ENCODE assay signal across 18 cellular contexts in genomic region chr1:30683699-30684098, GRCh38. TPM values are rescaled to one million over a fixed set of nuclear protein-coding genes. Genes with fewer than 3 reads are reported as not detected.
DNase-seq lines count a peak whose midpoint lies in the region; ATAC-seq, FAIRE-seq and TF ChIP-seq lines count a peak whose summit lies in the region.
"Had no signal": no experiment of that assay in that cellular context is flagged by ENCODE, and none has a peak within 500 bp of the region (broad histone marks: within the 10 kb centered on the region; RNA-seq: fewer than 3 reads in every experiment).

No MANE protein-coding gene starts in this region.

- peaks cover 61% of the 10 kb centered on the region for H3K27me3 Mint-ChIP-seq in activated naive CD8-positive, alpha-beta T cell treated with anti-CD3 and anti-CD28 coated beads, Interleukin-2, amount 10 ng/mL, durations not matched to agents 7 days and 5 days
- peaks cover 56% of the 10 kb centered on the region for H3K27me3 Mint-ChIP-seq in activated naive CD8-positive, alpha-beta T cell treated with anti-CD3 and anti-CD28 coated beads, Interleukin-2, amount 50 U/mL, for 24 hours

- POLR2A ChIA-PET in activated naive CD8-positive, alpha-beta T cell treated with anti-CD3 and anti-CD28 coated beads, Interleukin-2, amount 10 ng/mL, durations not matched to agents 7 days and 5 days (lab: Charles Lee): no interaction called here
- POLR2A ChIA-PET in H1 (lab: Charles Lee; ENCODE audit: partially characterized antibody): no interaction called here

- no peak overlapping the region for H3K4me3 Mint-ChIP-seq in activated naive CD8-positive, alpha-beta T cell treated with anti-CD3 and anti-CD28 coated beads, Interleukin-2, amount 10 ng/mL, durations not matched to agents 7 days and 5 days
- H3K4me3 Mint-ChIP-seq in activated naive CD8-positive, alpha-beta T cell treated with anti-CD3 and anti-CD28 coated beads, Interleukin-2, amount 50 U/mL, for 24 hours: no peak overlapping the region

- peaks cover 0 to 11% (median 7%) of the 10 kb centered on the region in 4 experiments; a peak in 6 of 7 replicates for H3K4me1 ChIP-seq in H1 (replicated peaks in 1 of 4; ENCODE audit: control insufficient read depth in 3 of 4, insufficient read depth in 4 of 4, low read length in 3 of 4)
- H3K4me1 ChIP-seq in sigmoid colon: peaks cover 0 to 38% (median 30%) of the 10 kb centered on the region in 4 donors
- H3K4me1 ChIP-seq: HAP-1 had no signal

- no peak for TF ChIP-seq CTCF in H1 (IDR thresholded peaks at IDR 0.05; ENCODE audit: control extremely low read depth in 1 of 3, insufficient read depth in 1 of 3, low read depth in 1 of 3, low read length in 3 of 3)
- TF ChIP-seq CTCF in sigmoid colon (IDR thresholded peaks at IDR 0.05): no peak

- H2BK5ac ChIP-seq in H1 (ENCODE audit: low read depth, low read length): no peak overlapping the region

- peak; percentile 15 for DNase-seq in activated naive CD8-positive, alpha-beta T cell treated with anti-CD3 and anti-CD28 coated beads, Interleukin-2, amount 10 ng/mL, durations not matched to agents 7 days and 5 days
- no peak for DNase-seq in activated naive CD8-positive, alpha-beta T cell treated with anti-CD3 and anti-CD28 coated beads, Interleukin-2, amount 50 U/mL, for 24 hours
- DNase-seq in H1 (ENCODE audit: low read depth in 1 of 2, low spot score in 2 of 2) (no peak), sigmoid colon (peak; percentile 29)
- DNase-seq in stimulated activated CD4-positive, alpha-beta T cell treated with anti-CD3 and anti-CD28 coated beads, Interleukin-2, amount 100 ng/mL, for 48 hours: no peak
- DNase-seq: 8988T; Calu3; CD4-positive, alpha-beta memory T cell; DMS79 treated with DMSO at 0.1 percent for 48 hours; GF-D8 had no signal

- TF ChIP-seq RAD21 in H1 (IDR thresholded peaks at IDR 0.05 in 1 of 2, conservative IDR thresholded peaks at IDR 0.05 in 1 of 2; ENCODE audit: low read depth in 2 of 2, low read length in 2 of 2): no peak

- no peak overlapping the region for H2BK20ac ChIP-seq in H1 (ENCODE audit: low read length)

- H3K27me3 ChIP-seq in H1 (replicated peaks in 1 of 4; ENCODE audit: control insufficient read depth in 3 of 4, extremely low read depth in 1 of 4, insufficient read depth in 3 of 4, low read length in 3 of 4): peaks cover 0 to 4% (median 3%) of the 10 kb centered on the region in 4 experiments; a peak in 3 of 7 replicates
- H3K27me3 ChIP-seq in sigmoid colon: peaks cover 13 to 32% (median 24%) of the 10 kb centered on the region in 3 donors

- ATAC-seq in activated naive CD8-positive, alpha-beta T cell treated with anti-CD3 and anti-CD28 coated beads, Interleukin-2, amount 10 ng/mL, durations not matched to agents 7 days and 5 days (ENCODE audit: low read depth): no peak
- no peak for ATAC-seq in activated naive CD8-positive, alpha-beta T cell treated with anti-CD3 and anti-CD28 coated beads, Interleukin-2, amount 50 U/mL, for 24 hours
- ATAC-seq in GM21619 (IDR thresholded peaks at IDR 0.05; ENCODE audit: unreplicated experiment): no peak
- no peak for ATAC-seq in HG03095 (IDR thresholded peaks at IDR 0.05; ENCODE audit: unreplicated experiment)

- no peak overlapping the region for H4K5ac ChIP-seq in H1 (ENCODE audit: insufficient read length, low read depth, low read length)

- intact Hi-C loops in sigmoid colon (cut with DNase I): no loop called here

- H2BK15ac ChIP-seq in H1 (ENCODE audit: low read length): peak overlapping the region; percentile 81; the same call in 1 of the 2 replicates

- no peak overlapping the region for H4K8ac ChIP-seq in H1 (ENCODE audit: extremely low read depth, insufficient read depth, low read length)

- H3K9me3 ChIP-seq in H1 (ENCODE audit: insufficient read depth in 2 of 2, low read depth in 1 of 2, low read length in 1 of 2): peaks cover 11 to 14% of the 10 kb centered on the region in 2 experiments; a peak in 3 of 4 replicates
- no peaks in the 10 kb centered on the region for H3K9me3 ChIP-seq in sigmoid colon
- H3K9me3 ChIP-seq: HAP-1 had no signal

- no peaks in the 10 kb centered on the region for H3K79me1 ChIP-seq in H1 (ENCODE audit: low read depth, low read length)

- peaks cover under 1% of the 10 kb centered on the region for H3K9me3 Mint-ChIP-seq in activated naive CD8-positive, alpha-beta T cell treated with anti-CD3 and anti-CD28 coated beads, Interleukin-2, amount 10 ng/mL, durations not matched to agents 7 days and 5 days
- no peaks in the 10 kb centered on the region for H3K9me3 Mint-ChIP-seq in activated naive CD8-positive, alpha-beta T cell treated with anti-CD3 and anti-CD28 coated beads, Interleukin-2, amount 50 U/mL, for 24 hours
- H3K9me3 Mint-ChIP-seq: CD4-positive, alpha-beta memory T cell had no signal

- H3K18ac ChIP-seq in H1 (ENCODE audit: extremely low read depth, low read length): no peak overlapping the region

- no peak overlapping the region for H3K9ac ChIP-seq in H1 (replicated peaks in 1 of 4; ENCODE audit: extremely low read depth in 1 of 4, low read depth in 3 of 4, low read length in 3 of 4)
- H3K9ac ChIP-seq: BLaER1 had no signal

- peaks cover 4% of the 10 kb centered on the region; the same call in 1 of the 2 replicates for H3K23me2 ChIP-seq in H1 (ENCODE audit: low read depth, low read length)

- no peak for TF ChIP-seq EP300 in H1 (IDR thresholded peaks at IDR 0.05; ENCODE audit: borderline replicate concordance in 1 of 2, low read depth in 2 of 2, low read length in 2 of 2)
- TF ChIP-seq EP300 in sigmoid colon (IDR thresholded peaks at IDR 0.05): no peak

- no peaks in the 10 kb centered on the region for H3K79me2 ChIP-seq in H1 (ENCODE audit: control insufficient read depth in 1 of 2, insufficient read depth in 2 of 2, low read length in 2 of 2)

- TF ChIP-seq POLR2A in H1 (IDR thresholded peaks at IDR 0.05; ENCODE audit: control extremely low read depth in 1 of 2, low read depth in 2 of 2, low read length in 2 of 2): no peak
- no peak for TF ChIP-seq POLR2A in sigmoid colon (IDR thresholded peaks at IDR 0.05)

- no peak overlapping the region for H3K4ac ChIP-seq in H1 (replicated peaks; ENCODE audit: insufficient read length, low read depth, low read length)

- no peak for FAIRE-seq in H1 (lab: Jason Lieb, UNC)

- H4K91ac ChIP-seq in H1 (replicated peaks; ENCODE audit: insufficient read length, low read length): no peak overlapping the region

- CTCF ChIA-PET in H1 (lab: Charles Lee; ENCODE audit: partially characterized antibody): interaction anchor here (1.0 to 1.8 kb wide), 6 partner anchors 13 to 1289 kb away, joined by 3 to 6 read pairs (median 3); no protein-coding TSS in a partner anchor

- no peak overlapping the region for H3K27ac ChIP-seq in H1 (ENCODE audit: low read depth, low read length)
- H3K27ac ChIP-seq in sigmoid colon: no peak overlapping the region
- H3K27ac ChIP-seq: BLaER1, HL-60 had no signal

- H3K56ac ChIP-seq in H1 (replicated peaks; ENCODE audit: insufficient read length, low read depth, low read length): no peak overlapping the region

- H3K4me2 ChIP-seq in H1 (ENCODE audit: insufficient read depth in 1 of 2, low read depth in 2 of 2, low read length in 2 of 2): no peak overlapping the region
- H3K4me2 ChIP-seq: BLaER1 had no signal

- no peak overlapping the region for H3K23ac ChIP-seq in H1 (ENCODE audit: insufficient read length)

- no peaks in the 10 kb centered on the region for H3K36me3 ChIP-seq in H1 (ENCODE audit: control insufficient read depth in 2 of 4, insufficient read depth in 4 of 4, low read length in 3 of 4)
- H3K36me3 ChIP-seq in sigmoid colon: no peaks in the 10 kb centered on the region
- H3K36me3 ChIP-seq: BLaER1, HAP-1 had no signal

- H3K4me3 ChIP-seq in H1 (ENCODE audit: extremely low read depth in 1 of 4, insufficient read depth in 2 of 4, low read depth in 3 of 4, low read length in 4 of 4) (no peak overlapping the region), sigmoid colon (no peak overlapping the region)
- H3K4me3 ChIP-seq: BLaER1, HAP-1 had no signal

- H2AFZ ChIP-seq in H1 (ENCODE audit: low read length): no peak overlapping the region

- 81% methylated on average over 5 of the region's 5 CpGs; no CpG with 5 or more reads in 1 of the 2 experiments for WGBS in H1 (ENCODE audit: extremely low coverage in 1 of 2, insufficient coverage in 1 of 2, insufficient read length in 1 of 2, insufficient replicate concordance in 2 of 2, low coverage in 1 of 2, low lambda C conversion rate in 2 of 2, missing lambda C conversion rate in 1 of 2), 2 experiments
- 78 to 86% methylated on average over 5 of the region's 5 CpGs for WGBS in sigmoid colon, 2 donors

- no peaks in the 10 kb centered on the region for H4K20me1 ChIP-seq in H1 (replicated peaks in 1 of 2; ENCODE audit: control insufficient read depth in 1 of 2, insufficient read depth in 2 of 2, low read length in 2 of 2)
- H4K20me1 ChIP-seq: BLaER1 had no signal

- H3K14ac ChIP-seq in H1 (ENCODE audit: insufficient read length): no peak overlapping the region

- H2AK5ac ChIP-seq in H1 (ENCODE audit: low read depth, low read length): no peak overlapping the region

- H3K36me3 Mint-ChIP-seq in activated naive CD8-positive, alpha-beta T cell treated with anti-CD3 and anti-CD28 coated beads, Interleukin-2, amount 10 ng/mL, durations not matched to agents 7 days and 5 days: no peaks in the 10 kb centered on the region
- no peaks in the 10 kb centered on the region for H3K36me3 Mint-ChIP-seq in activated naive CD8-positive, alpha-beta T cell treated with anti-CD3 and anti-CD28 coated beads, Interleukin-2, amount 50 U/mL, for 24 hours (ENCODE audit: low read depth)
- H3K36me3 Mint-ChIP-seq: CD4-positive, alpha-beta memory T cell had no signal

- H2BK12ac ChIP-seq in H1 (ENCODE audit: low read depth, low read length): 0 out of 2 replicates have a peak overlapping the region, but pooled peaks have one; percentile 23

- no peak overlapping the region for H2BK120ac ChIP-seq in H1 (replicated peaks; ENCODE audit: low read depth, low read length)

- peaks cover 2% of the 10 kb centered on the region for H3K4me1 Mint-ChIP-seq in activated naive CD8-positive, alpha-beta T cell treated with anti-CD3 and anti-CD28 coated beads, Interleukin-2, amount 10 ng/mL, durations not matched to agents 7 days and 5 days
- peaks cover 9% of the 10 kb centered on the region for H3K4me1 Mint-ChIP-seq in activated naive CD8-positive, alpha-beta T cell treated with anti-CD3 and anti-CD28 coated beads, Interleukin-2, amount 50 U/mL, for 24 hours

- no peak overlapping the region for H3K27ac Mint-ChIP-seq in activated naive CD8-positive, alpha-beta T cell treated with anti-CD3 and anti-CD28 coated beads, Interleukin-2, amount 10 ng/mL, durations not matched to agents 7 days and 5 days
- H3K27ac Mint-ChIP-seq in activated naive CD8-positive, alpha-beta T cell treated with anti-CD3 and anti-CD28 coated beads, Interleukin-2, amount 50 U/mL, for 24 hours: no peak overlapping the region
- H3K27ac Mint-ChIP-seq: CD14-positive monocyte; CD4-positive, alpha-beta memory T cell had no signal

RNA-seq across cellular contexts. Expression of gene MATN1, which starts 39.7 kb away (rescaled TPM):
- under 1 TPM in 1 of 2 experiments, not detected in 1; 0.26 TPM for total RNA-seq in activated naive CD8-positive, alpha-beta T cell treated with anti-CD3 and anti-CD28 coated beads, Interleukin-2, amount 10 ng/mL, durations not matched to agents 7 days and 5 days
- 0.11 and 0.28 TPM in 2 replicates for total RNA-seq in H1 (2021; fragmentation: NEBNext Ultra II Directional; extraction: Animal tissue kit (Norgen Biotek cat#: 25700))
- polyA plus RNA-seq in H1 (2011; rRNA removed) (0.11 and 0.12 TPM in 2 replicates), sigmoid colon (under 1 TPM in 1 of 3 donors, not detected in 2; 0.09 TPM)
- 0.23 TPM for polyA plus RNA-seq in H1 (2011; cell fraction: cytosol; rRNA removed)
- 0.19 TPM for polyA plus RNA-seq in H1 (2011; cell fraction: nucleus; rRNA removed)
- polyA plus RNA-seq in H1 (2012, experiment 1 of 2): 0.11 to 0.32 TPM (median 0.16 TPM) in 4 replicates
- not detected for polyA plus RNA-seq in H1 (2012, experiment 2 of 2)
- polyA plus RNA-seq in H1 (2013, experiment 1 of 2): 0.08 TPM
- 0.11 TPM for polyA plus RNA-seq in H1 (2013, experiment 2 of 2)
- 0.13 and 0.24 TPM in 2 replicates for polyA minus RNA-seq in H1 (2011; rRNA and poly(A)+ RNA removed)
- polyA minus RNA-seq in H1 (2011; cell fraction: cytosol; rRNA and poly(A)+ RNA removed): not detected
- polyA minus RNA-seq in H1 (2011; cell fraction: nucleus; rRNA and poly(A)+ RNA removed): not detected
- under 1 TPM in 2 of 4 donors, not detected in 2; 0.36 to 0.54 TPM for total RNA-seq in sigmoid colon
- total RNA-seq: A673, Calu3, HT1080 had no signal
- polyA plus RNA-seq: CD14-positive monocyte had no signal

Comparison
In these comparisons a context has a peak if more than half of its experiments do, and no peak if none do; other contexts are left out.
1. DNase-seq: peak in activated naive CD8-positive, alpha-beta T cell treated with anti-CD3 and anti-CD28 coated beads, Interleukin-2, amount 10 ng/mL, durations not matched to agents 7 days and 5 days (single experiment) and sigmoid colon (single experiment); none in activated naive CD8-positive, alpha-beta T cell treated with anti-CD3 and anti-CD28 coated beads, Interleukin-2, amount 50 U/mL, for 24 hours (single experiment), H1 (0 of 2) and stimulated activated CD4-positive, alpha-beta T cell treated with anti-CD3 and anti-CD28 coated beads, Interleukin-2, amount 100 ng/mL, for 48 hours (0 of 2).